Comparison of ENCODE assay signal across 10 cellular contexts in the genomic region with DNA sequence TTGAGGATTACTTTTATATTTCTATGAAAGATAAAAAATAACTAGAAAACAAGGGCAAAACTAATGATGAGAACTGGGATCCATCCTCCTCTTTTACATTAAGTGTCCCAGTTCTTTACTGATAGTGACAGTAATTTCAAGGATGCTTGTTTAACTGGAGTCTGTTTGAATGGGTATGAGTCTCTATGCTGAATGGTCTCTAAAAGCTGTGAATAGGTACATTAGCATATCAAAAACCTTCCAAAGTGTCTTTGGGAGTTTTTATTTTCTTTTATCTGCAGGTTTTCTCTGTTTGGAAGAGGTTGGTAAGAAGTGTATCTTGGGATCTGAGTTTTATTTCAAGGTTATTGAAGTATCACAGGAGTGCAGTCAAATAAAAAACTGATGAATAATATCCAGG.
"Had no signal": no experiment of that assay in that cellular context is flagged by ENCODE, and none has a peak within 500 bp of the region (broad histone marks: within the 10 kb centered on the region; RNA-seq: fewer than 3 reads in every experiment).

No MANE protein-coding gene starts in this region.

- H3K4me3 ChIP-seq: GM23248, HAP-1, K562 had no signal

- H3K9ac ChIP-seq: GM23248 had no signal

- H3K9me3 ChIP-seq: HAP-1 had no signal

- ATAC-seq: HCT116, K562 had no signal

- H3K36me3 ChIP-seq: HAP-1 had no signal

- DNase-seq: GM23248, H7, HFFc6, IMR-90, KG1 had no signal

- H2AFZ ChIP-seq: GM23248 had no signal

- H3K27ac ChIP-seq: GM23248 had no signal

- FAIRE-seq: H1, HTR-8/SVneo, K562 had no signal
